ENCODE assay signal across 9 cellular contexts in genomic region chr12:6944381-6945186, GRCh38. TPM values are rescaled to one million over a fixed set of nuclear protein-coding genes. Genes with fewer than 3 reads are reported as not detected.
DNase-seq lines count a peak whose midpoint lies in the region; ATAC-seq, FAIRE-seq and TF ChIP-seq lines count a peak whose summit lies in the region.
"Had no signal": no experiment of that assay in that cellular context is flagged by ENCODE, and none has a peak within 500 bp of the region (broad histone marks: within the 10 kb centered on the region; RNA-seq: fewer than 3 reads in every experiment).

No MANE protein-coding gene starts in this region.

- no peaks in the 10 kb centered on the region for H3K36me3 ChIP-seq in CD8-positive, alpha-beta T cell (ENCODE audit: insufficient read depth, low read length)
- no peaks in the 10 kb centered on the region for H3K36me3 ChIP-seq in endocrine pancreas (ENCODE audit: control insufficient read depth, insufficient read depth, low read length)
- H3K36me3 ChIP-seq in mesendoderm (ENCODE audit: control insufficient read depth, insufficient read depth, low read length), result peaks cover 1% of the 10 kb centered on the region

- H3K79me2 ChIP-seq in mesendoderm (ENCODE audit: control insufficient read depth, insufficient read depth, low read length), result no peaks in the 10 kb centered on the region

- WGBS in mesendoderm (ENCODE audit: extremely low coverage, insufficient coverage, low lambda C conversion rate), result no CpG with 5 or more reads among the region's 48 CpGs

- H3K79me1 ChIP-seq in mesendoderm (ENCODE audit: low read length), result no peaks in the 10 kb centered on the region

- no peaks in the 10 kb centered on the region for H3K9me3 ChIP-seq in CD8-positive, alpha-beta T cell (ENCODE audit: low read length)
- no peaks in the 10 kb centered on the region for H3K9me3 ChIP-seq in endocrine pancreas (ENCODE audit: control insufficient read depth, low read length)

- peak overlapping the region; percentile 97 for H3K27ac ChIP-seq in CD8-positive, alpha-beta T cell (ENCODE audit: low read depth, low read length)
- H3K27ac ChIP-seq in mesendoderm (ENCODE audit: low read depth, low read length), result peak overlapping the region; percentile 87

- no peaks in the 10 kb centered on the region for H3K27me3 ChIP-seq in CD8-positive, alpha-beta T cell (ENCODE audit: insufficient read depth, low read length)
- H3K27me3 ChIP-seq in endocrine pancreas (ENCODE audit: control insufficient read depth, insufficient read depth, low read length) (no peaks in the 10 kb centered on the region), mesendoderm (ENCODE audit: insufficient read depth, low read length, poor library complexity) (no peaks in the 10 kb centered on the region)

- peaks cover 56% of the 10 kb centered on the region for H3K4me1 ChIP-seq in CD8-positive, alpha-beta T cell (ENCODE audit: insufficient read depth, low read length)
- H3K4me1 ChIP-seq in endocrine pancreas (ENCODE audit: control insufficient read depth, insufficient read depth, low read length) (peaks cover 4% of the 10 kb centered on the region), mesendoderm (ENCODE audit: control insufficient read depth, low read depth, low read length) (peaks cover 2% of the 10 kb centered on the region)

- peak overlapping the region; percentile 2 for H3K18ac ChIP-seq in mesendoderm (ENCODE audit: low read length)

- peak overlapping the region; percentile 100 for H3K27ac Mint-ChIP-seq in CD8-positive, alpha-beta T cell

- peak overlapping the region; percentile 99 for H3K4me3 Mint-ChIP-seq in CD8-positive, alpha-beta T cell

- peak; percentile 51 for ATAC-seq in CD8-positive, alpha-beta T cell
- peak; percentile 28 for ATAC-seq in GM19467 (IDR thresholded peaks at IDR 0.05; ENCODE audit: unreplicated experiment)

- H4K8ac ChIP-seq in mesendoderm (ENCODE audit: low read depth, low read length), result no peak overlapping the region

- H3K36me3 Mint-ChIP-seq in CD8-positive, alpha-beta T cell, result peaks cover 23% of the 10 kb centered on the region

- peak overlapping the region; percentile 98 for H3K23ac ChIP-seq in mesendoderm (ENCODE audit: low read length)

- DNase-seq in CD8-positive, alpha-beta T cell, result peak; percentile 67 to 91 (median 86)
- DNase-seq in HTR-8/SVneo (ENCODE audit: insufficient read length, low spot score) (peak; percentile 98), NOMO-1 (lab: John Stamatoyannopoulos, UW; ENCODE audit: unreplicated experiment in 2 of 2) (peak; percentile 81 to 82), mesendoderm (peak; percentile 97)
- DNase-seq in activated CD8-positive, alpha-beta memory T cell treated with anti-CD3 and anti-CD28 coated beads, Interleukin-2, amount 50 U/mL, for 1 hour (ENCODE audit: extremely low read depth), result peak; percentile 73
- peak; percentile 74 for DNase-seq in stimulated activated CD8-positive, alpha-beta memory T cell treated with anti-CD3 and anti-CD28 coated beads, Interleukin-12 subunit alpha, Interleukin-12 subunit beta, amount 100 ng/mL, for 24 hours (ENCODE audit: extremely low read depth)

- H3K9ac ChIP-seq in endocrine pancreas (ENCODE audit: control insufficient read depth, insufficient read depth, low read length) (peak overlapping the region; percentile 97), mesendoderm (ENCODE audit: low read length) (peak overlapping the region; percentile 99)

- peak overlapping the region; percentile 90 for H2BK5ac ChIP-seq in mesendoderm (ENCODE audit: low read length)

- no peaks in the 10 kb centered on the region for H3K9me3 Mint-ChIP-seq in CD8-positive, alpha-beta T cell

- peak; percentile 87 for TF ChIP-seq CTCF in CD8-positive, alpha-beta T cell (IDR thresholded peaks at IDR 0.05)

- FAIRE-seq in HTR-8/SVneo (lab: Jason Lieb, UNC), result peak; percentile 81
- FAIRE-seq: islet of Langerhans had no signal

- POLR2A ChIA-PET in CD8-positive, alpha-beta T cell (lab: Charles Lee), result interaction anchor here (0.6 to 11.6 kb wide), 28 partner anchors 8 to 331 kb away, joined by 3 to 642 read pairs (median 10); partner anchors contain the start of genes ATN1, C1RL, CDCA3 and COPS7A

- peak overlapping the region; percentile 86 for H2AK5ac ChIP-seq in mesendoderm (ENCODE audit: low read length)

- H4K5ac ChIP-seq in mesendoderm (ENCODE audit: low read length), result no peak overlapping the region

- peak overlapping the region; percentile 95 for H3K4me2 ChIP-seq in mesendoderm (ENCODE audit: low read length)

- no peak overlapping the region for H2BK120ac ChIP-seq in mesendoderm (ENCODE audit: low read depth, low read length)

- H3K4me3 ChIP-seq in CD8-positive, alpha-beta T cell (ENCODE audit: low read depth, low read length), result peak overlapping the region; percentile 97
- peak overlapping the region; percentile 60 for H3K4me3 ChIP-seq in endocrine pancreas (ENCODE audit: control insufficient read depth, insufficient read depth, low read length)
- peak overlapping the region; percentile 75 for H3K4me3 ChIP-seq in mesendoderm (ENCODE audit: low read length)

- intact Hi-C loops in CD8-positive, alpha-beta T cell (cut with DNase I, micrococcal nuclease), result loop anchor here (1.0 to 2.0 kb wide), 9 partner anchors 9 to 164 kb away; partner anchors contain the start of genes LPCAT3 (in 2 of the 2), C1R (in 1 of the 2), C1RL (in 1 of the 2) and EMG1 (in 1 of the 2)

- CTCF ChIA-PET in CD8-positive, alpha-beta T cell (lab: Charles Lee), result interaction anchor here (0.7 to 15.7 kb wide), 19 partner anchors 8 to 604 kb away, joined by 3 to 531 read pairs (median 5); partner anchors contain the start of genes ATN1, LPCAT3 and TPI1

- no peak overlapping the region for H2BK15ac ChIP-seq in mesendoderm (replicated peaks; ENCODE audit: low read depth)

- H3K27me3 Mint-ChIP-seq in CD8-positive, alpha-beta T cell (ENCODE audit: low read depth), result no peaks in the 10 kb centered on the region

- peak overlapping the region; percentile 71 for H3K4ac ChIP-seq in mesendoderm (ENCODE audit: low read depth, low read length)

- H3K4me1 Mint-ChIP-seq in CD8-positive, alpha-beta T cell (ENCODE audit: low read depth), result peaks cover 63% of the 10 kb centered on the region

- H3K56ac ChIP-seq in mesendoderm (ENCODE audit: low read length), result peak overlapping the region; percentile 99

RNA-seq across cellular contexts. Expression of gene C12orf57, which starts 0.8 kb away (rescaled TPM):
- 100 to 1,000 TPM; 328 to 356 TPM for total RNA-seq in CD8-positive, alpha-beta T cell
- 146 TPM for polyA plus RNA-seq in mesendoderm (2013, experiment 1 of 2)
- polyA plus RNA-seq in mesendoderm (2013, experiment 2 of 2), result 141 TPM

RNA-seq across cellular contexts. Expression of gene RNU7-1, which starts 1.0 kb away (rescaled TPM):
- total RNA-seq in CD8-positive, alpha-beta T cell, result not detected
- not detected for polyA plus RNA-seq in mesendoderm (2013, experiment 1 of 2)
- not detected for polyA plus RNA-seq in mesendoderm (2013, experiment 2 of 2)

RNA-seq across cellular contexts. Expression of gene PTPN6, which starts 6.6 kb away (rescaled TPM):
- total RNA-seq in CD8-positive, alpha-beta T cell, result 10 to 100 TPM; 63.2 to 63.9 TPM
- 13.2 TPM for polyA plus RNA-seq in mesendoderm (2013, experiment 1 of 2)
- 14.1 TPM for polyA plus RNA-seq in mesendoderm (2013, experiment 2 of 2)

RNA-seq across cellular contexts. Expression of gene ATN1, which starts 16.8 kb away (rescaled TPM):
- total RNA-seq in CD8-positive, alpha-beta T cell, result 10 to 100 TPM; 26.5 to 33.4 TPM
- polyA plus RNA-seq in mesendoderm (2013, experiment 1 of 2), result 69.5 TPM
- polyA plus RNA-seq in mesendoderm (2013, experiment 2 of 2), result 69.1 TPM

RNA-seq across cellular contexts. Expression of gene PHB2, which starts 25.9 kb away (rescaled TPM):
- total RNA-seq in CD8-positive, alpha-beta T cell, result 100 to 1,000 TPM; 145 to 148 TPM
- 473 TPM for polyA plus RNA-seq in mesendoderm (2013, experiment 1 of 2)
- polyA plus RNA-seq in mesendoderm (2013, experiment 2 of 2), result 476 TPM

Comparison
In these comparisons a context has a peak if more than half of its experiments do, and no peak if none do; other contexts are left out.
1. Peak in every context shown above with its lines: DNase-seq, ATAC-seq, H3K4me3 ChIP-seq and H3K27ac ChIP-seq.